ENCODE assay signal across 20 cellular contexts in genomic region chr10:123101844-123102243, GRCh38. TPM values are rescaled to one million over a fixed set of nuclear protein-coding genes. Genes with fewer than 3 reads are reported as not detected.
DNase-seq lines count a peak whose midpoint lies in the region; ATAC-seq, FAIRE-seq and TF ChIP-seq lines count a peak whose summit lies in the region.
"Had no signal": no experiment of that assay in that cellular context is flagged by ENCODE, and none has a peak within 500 bp of the region (broad histone marks: within the 10 kb centered on the region; RNA-seq: fewer than 3 reads in every experiment).

No MANE protein-coding gene starts in this region.

- H3K4me1 ChIP-seq in HepG2 (ENCODE audit: insufficient read depth, low read length) (no peaks in the 10 kb centered on the region), right lobe of liver (no peaks in the 10 kb centered on the region), endodermal cell (ENCODE audit: control insufficient read depth, insufficient read depth, low read length) (no peaks in the 10 kb centered on the region), small intestine (ENCODE audit: control insufficient read depth in 2 of 2, insufficient read depth in 1 of 2, low read depth in 1 of 2, low read length in 1 of 2) (no peaks in the 10 kb centered on the region)
- H3K4me1 ChIP-seq: HAP-1 had no signal

- H3K4me2 ChIP-seq in HepG2 (ENCODE audit: low read depth, low read length): no peak overlapping the region
- H3K4me2 ChIP-seq: BLaER1 had no signal

- peak; percentile 17 for TF ChIP-seq CTCF in HepG2 (CRISPR knock-in tag; IDR thresholded peaks at IDR 0.05)
- TF ChIP-seq CTCF in right lobe of liver (IDR thresholded peaks at IDR 0.05): no peak
- peak; percentile 25 for TF ChIP-seq CTCF in endodermal cell (conservative IDR thresholded peaks at IDR 0.05)

- no peak overlapping the region for H2AFZ ChIP-seq in HepG2 (ENCODE audit: low read length)

- TF ChIP-seq RAD21 in HepG2 (CRISPR knock-in tag; IDR thresholded peaks at IDR 0.05): no peak

- H3K9me3 ChIP-seq in HepG2 (ENCODE audit: low read length) (no peaks in the 10 kb centered on the region), right lobe of liver (no peaks in the 10 kb centered on the region), endodermal cell (ENCODE audit: control insufficient read depth, low read length) (no peaks in the 10 kb centered on the region), small intestine (ENCODE audit: control insufficient read depth, low read depth) (no peaks in the 10 kb centered on the region)
- H3K9me3 ChIP-seq: BLaER1, HAP-1 had no signal

- H3K36me3 Mint-ChIP-seq in endodermal cell (ENCODE audit: low read depth): no peaks in the 10 kb centered on the region
- H3K36me3 Mint-ChIP-seq in activated naive CD4-positive, alpha-beta T cell treated with anti-CD3 and anti-CD28 coated beads, Interleukin-2, amount 50 U/mL, for 72 hours: no peaks in the 10 kb centered on the region
- H3K36me3 Mint-ChIP-seq: CD14-positive monocyte; CD4-positive, alpha-beta memory T cell; IgD-negative memory B cell had no signal

- no peak for TF ChIP-seq POLR2A in HepG2 (IDR thresholded peaks at IDR 0.05; ENCODE audit: insufficient read depth in 1 of 2, low read depth in 2 of 2, low read length in 2 of 2)
- no peak for TF ChIP-seq POLR2A in right lobe of liver (IDR thresholded peaks at IDR 0.05)

- 29% methylated on average over 4 of the region's 7 CpGs for WGBS in HepG2 (ENCODE audit: low lambda C conversion rate)
- WGBS in right lobe of liver (ENCODE audit: insufficient coverage, low coverage, low lambda C conversion rate, missing lambda C conversion rate): 40% methylated on average over 1 of the region's 7 CpGs
- WGBS in endodermal cell (ENCODE audit: insufficient coverage in 1 of 2, insufficient read length in 1 of 2), 2 experiments: 89 to 90% methylated on average over 7 of the region's 7 CpGs
- 11 to 62% (median 37%) methylated on average over 7 of the region's 7 CpGs for WGBS in small intestine, 3 donors

- no peak for FAIRE-seq in HepG2 (lab: Jason Lieb, UNC)
- no peak for FAIRE-seq in small intestine (lab: Jason Lieb, UNC)

- no peaks in the 10 kb centered on the region for H3K4me1 Mint-ChIP-seq in endodermal cell
- H3K4me1 Mint-ChIP-seq: CD14-positive monocyte; CD4-positive, alpha-beta memory T cell; IgD-negative memory B cell had no signal

- H3K36me3 ChIP-seq in HepG2 (replicated peaks in 1 of 2; ENCODE audit: control insufficient read depth in 1 of 2, insufficient read depth in 2 of 2, low read length in 2 of 2): no peaks in the 10 kb centered on the region
- no peaks in the 10 kb centered on the region for H3K36me3 ChIP-seq in right lobe of liver
- H3K36me3 ChIP-seq in endodermal cell (ENCODE audit: control insufficient read depth, insufficient read depth, low read length): no peaks in the 10 kb centered on the region
- H3K36me3 ChIP-seq in small intestine (ENCODE audit: control insufficient read depth in 2 of 2, insufficient read depth in 2 of 2, low read length in 2 of 2): no peaks in the 10 kb centered on the region
- H3K36me3 ChIP-seq: BLaER1, HAP-1 had no signal

- CTCF ChIA-PET in HepG2 (lab: Yijun Ruan, JAX; ENCODE audit: low intra/inter-chr PET ratio, low total read pairs): no interaction called here

- H3K27ac ChIP-seq in HepG2 (ENCODE audit: extremely low read length, insufficient read depth, low read length): no peak overlapping the region
- H3K27ac ChIP-seq in right lobe of liver: no peak overlapping the region
- no peak overlapping the region for H3K27ac ChIP-seq in endodermal cell (ENCODE audit: low read depth, low read length)
- no peak overlapping the region for H3K27ac ChIP-seq in small intestine (ENCODE audit: low read depth in 1 of 2, low read length in 1 of 2)
- H3K27ac ChIP-seq: BLaER1, HL-60 had no signal

- intact Hi-C loops in HepG2 (cut with micrococcal nuclease; ENCODE audit: unreplicated experiment): no loop called here
- intact Hi-C loops in right lobe of liver (cut with DNase I): no loop called here

- ATAC-seq in HepG2: peak; percentile 47; the same call in 2 of the 3 replicates
- no peak for ATAC-seq in right lobe of liver
- ATAC-seq in HG02885 (IDR thresholded peaks at IDR 0.05; ENCODE audit: poor library complexity, unreplicated experiment): no peak
- no peak for ATAC-seq in activated naive CD4-positive, alpha-beta T cell treated with anti-CD3 and anti-CD28 coated beads, Interleukin-2, amount 50 U/mL, for 72 hours

- H3K27me3 ChIP-seq in HepG2 (ENCODE audit: control insufficient read depth in 1 of 2, insufficient read depth in 2 of 2, low read length in 2 of 2) (peaks cover 0 to 19% of the 10 kb centered on the region in 2 experiments; a peak in 3 of 5 replicates), right lobe of liver (no peaks in the 10 kb centered on the region), endodermal cell (ENCODE audit: control insufficient read depth, insufficient read depth, low read length, poor library complexity, severe bottlenecking) (no peaks in the 10 kb centered on the region), small intestine (ENCODE audit: control insufficient read depth in 2 of 2, insufficient read depth in 2 of 2, low read length in 2 of 2) (no peaks in the 10 kb centered on the region)
- H3K27me3 ChIP-seq: BLaER1 had no signal

- no peak overlapping the region for H3K27ac Mint-ChIP-seq in endodermal cell
- H3K27ac Mint-ChIP-seq in activated naive CD4-positive, alpha-beta T cell treated with anti-CD3 and anti-CD28 coated beads, Interleukin-2, amount 50 U/mL, for 72 hours: no peak overlapping the region
- H3K27ac Mint-ChIP-seq: CD14-positive monocyte; CD4-positive, alpha-beta memory T cell; IgD-negative memory B cell had no signal

- no peak overlapping the region for H3K9ac ChIP-seq in HepG2 (ENCODE audit: insufficient read depth, low read depth, low read length)
- no peak overlapping the region for H3K9ac ChIP-seq in endodermal cell (ENCODE audit: extremely low read depth, low read length, poor library complexity, severe bottlenecking)
- H3K9ac ChIP-seq: BLaER1 had no signal

- H3K27me3 Mint-ChIP-seq in endodermal cell (ENCODE audit: insufficient read depth): peaks cover 8% of the 10 kb centered on the region

- BruUV-seq in HepG2 (replicated peaks; lab: Mats Ljungman, UMichigan): no TSS peak

- H3K4me3 ChIP-seq in HepG2 (replicated peaks in 1 of 3; ENCODE audit: insufficient read depth in 1 of 3, low read depth in 2 of 3, low read length in 3 of 3): no peak overlapping the region
- no peak overlapping the region for H3K4me3 ChIP-seq in right lobe of liver
- H3K4me3 ChIP-seq in endodermal cell (ENCODE audit: low read length): no peak overlapping the region
- H3K4me3 ChIP-seq in small intestine (ENCODE audit: low read depth in 1 of 2, low read length in 2 of 2): no peak overlapping the region
- H3K4me3 ChIP-seq: BLaER1, HAP-1 had no signal

- no peaks in the 10 kb centered on the region for H4K20me1 ChIP-seq in HepG2 (ENCODE audit: insufficient read depth, low read length)
- H4K20me1 ChIP-seq: BLaER1 had no signal

- TF ChIP-seq EP300 in HepG2 (IDR thresholded peaks at IDR 0.05; ENCODE audit: low read depth in 2 of 2, low read length in 2 of 2) (no peak), HepG2 (CRISPR knock-in tag; IDR thresholded peaks at IDR 0.05; ENCODE audit: borderline replicate concordance) (no peak)

- peaks cover 2% of the 10 kb centered on the region for H3K9me3 Mint-ChIP-seq in endodermal cell
- H3K9me3 Mint-ChIP-seq in activated naive CD4-positive, alpha-beta T cell treated with anti-CD3 and anti-CD28 coated beads, Interleukin-2, amount 50 U/mL, for 72 hours: no peaks in the 10 kb centered on the region
- H3K9me3 Mint-ChIP-seq: CD4-positive, alpha-beta memory T cell had no signal

- POLR2A ChIA-PET in HepG2 (lab: Yijun Ruan, JAX): no interaction called here

- DNase-seq in HepG2 (ENCODE audit: low spot score): no peak
- no peak for DNase-seq in right lobe of liver
- DNase-seq in endodermal cell: no peak
- DNase-seq in small intestine: peak; percentile 49
- DNase-seq in activated naive CD4-positive, alpha-beta T cell treated with anti-CD3 and anti-CD28 coated beads, Interleukin-2, amount 50 U/mL, for 72 hours (ENCODE audit: low spot score in 2 of 2): no peak
- no peak for DNase-seq in LoVo (ENCODE audit: low spot score)
- DNase-seq: 8988T; CD4-positive, alpha-beta memory T cell; DMS79; GDM1; GOT3 had no signal

- no peaks in the 10 kb centered on the region for H3K79me2 ChIP-seq in HepG2 (ENCODE audit: insufficient read depth, low read length)

- H3K4me3 Mint-ChIP-seq in endodermal cell: no peak overlapping the region
- H3K4me3 Mint-ChIP-seq: CD14-positive monocyte; CD4-positive, alpha-beta memory T cell; IgD-negative memory B cell had no signal

- in situ Hi-C loops in HepG2 (cut with HindIII; ENCODE audit: extremely low pct_ligation_motif_present, low pct_unique_long_range_greater_than_20kb): no loop called here

RNA-seq across cellular contexts. Expression of gene HMX3, which starts 33.9 kb away (rescaled TPM):
- not detected in 2 replicates for total RNA-seq in HepG2 (2016; rRNA removed; fragmentation: Illumina TruSeq; extraction: Trizol)
- total RNA-seq in HepG2 (2016; cell fraction: cytosol; rRNA removed; fragmentation: Illumina TruSeq; extraction: Trizol; ENCODE audit: low read depth): not detected in 2 replicates
- total RNA-seq in HepG2 (2016; cell fraction: insoluble cytoplasmic fraction; rRNA removed; fragmentation: Illumina TruSeq; extraction: Trizol): not detected in 2 replicates
- total RNA-seq in HepG2 (2016; cell fraction: membrane; rRNA removed; fragmentation: Illumina TruSeq; extraction: Trizol): not detected in 2 replicates
- not detected in 2 replicates for total RNA-seq in HepG2 (2016; cell fraction: nucleus; rRNA removed; fragmentation: Illumina TruSeq; extraction: Trizol)
- polyA plus RNA-seq in HepG2 (2011; rRNA removed): not detected in 2 replicates
- polyA plus RNA-seq in HepG2 (2011; cell fraction: cytosol; rRNA removed): not detected in 2 replicates
- polyA plus RNA-seq in HepG2 (2011; cell fraction: nucleus; rRNA removed): not detected in 2 replicates
- polyA plus RNA-seq in HepG2 (2012): not detected in 2 replicates
- polyA plus RNA-seq in HepG2 (2016; cell fraction: cytosol; fragmentation: Illumina TruSeq; extraction: Trizol; ENCODE audit: low read depth): not detected in 2 replicates
- not detected in 2 replicates for polyA plus RNA-seq in HepG2 (2016; cell fraction: insoluble cytoplasmic fraction; fragmentation: Illumina TruSeq; extraction: Trizol; ENCODE audit: low read depth)
- not detected in 2 replicates for polyA plus RNA-seq in HepG2 (2016; cell fraction: membrane; fragmentation: Illumina TruSeq; extraction: Trizol; ENCODE audit: low read depth)
- not detected in 2 replicates for polyA plus RNA-seq in HepG2 (2016; cell fraction: nucleus; fragmentation: Illumina TruSeq; extraction: Trizol; ENCODE audit: insufficient read depth, low read depth)
- polyA minus RNA-seq in HepG2 (2011; rRNA and poly(A)+ RNA removed; ENCODE audit: low replicate concordance): not detected in 2 replicates
- polyA minus RNA-seq in HepG2 (2011; cell fraction: cytosol; rRNA and poly(A)+ RNA removed): not detected in 2 replicates
- polyA minus RNA-seq in HepG2 (2011; cell fraction: nucleus; rRNA and poly(A)+ RNA removed): not detected in 2 replicates
- not detected for total RNA-seq in right lobe of liver
- not detected for total RNA-seq in endodermal cell
- polyA plus RNA-seq in endodermal cell (2013, experiment 1 of 2): not detected
- not detected for polyA plus RNA-seq in endodermal cell (2013, experiment 2 of 2)
- under 1 TPM in 1 of 3 donors, not detected in 2; 0.51 TPM for polyA plus RNA-seq in small intestine
- total RNA-seq in activated naive CD4-positive, alpha-beta T cell treated with anti-CD3 and anti-CD28 coated beads, Interleukin-2, amount 50 U/mL, for 72 hours: under 1 TPM in 1 of 2 donors, not detected in 1; 0.20 TPM
- total RNA-seq: CD4-positive, alpha-beta memory T cell; HT1080 had no signal
- polyA plus RNA-seq: AG04450; CD14-positive monocyte; CD4-positive, alpha-beta memory T cell; IgD-negative memory B cell had no signal

RNA-seq across cellular contexts. Expression of gene HMX2, which starts 46.1 kb away (rescaled TPM):
- not detected in 2 replicates for total RNA-seq in HepG2 (2016; rRNA removed; fragmentation: Illumina TruSeq; extraction: Trizol)
- total RNA-seq in HepG2 (2016; cell fraction: cytosol; rRNA removed; fragmentation: Illumina TruSeq; extraction: Trizol; ENCODE audit: low read depth): not detected in 2 replicates
- not detected in 2 replicates for total RNA-seq in HepG2 (2016; cell fraction: insoluble cytoplasmic fraction; rRNA removed; fragmentation: Illumina TruSeq; extraction: Trizol)
- not detected in 2 replicates for total RNA-seq in HepG2 (2016; cell fraction: membrane; rRNA removed; fragmentation: Illumina TruSeq; extraction: Trizol)
- total RNA-seq in HepG2 (2016; cell fraction: nucleus; rRNA removed; fragmentation: Illumina TruSeq; extraction: Trizol): not detected in 2 replicates
- polyA plus RNA-seq in HepG2 (2011; rRNA removed): not detected in 2 replicates
- 0.04 TPM in 1 of 2 replicates, not detected in the other for polyA plus RNA-seq in HepG2 (2011; cell fraction: cytosol; rRNA removed)
- polyA plus RNA-seq in HepG2 (2011; cell fraction: nucleus; rRNA removed): not detected in 2 replicates
- not detected in 2 replicates for polyA plus RNA-seq in HepG2 (2012)
- not detected in 2 replicates for polyA plus RNA-seq in HepG2 (2016; cell fraction: cytosol; fragmentation: Illumina TruSeq; extraction: Trizol; ENCODE audit: low read depth)
- not detected in 2 replicates for polyA plus RNA-seq in HepG2 (2016; cell fraction: insoluble cytoplasmic fraction; fragmentation: Illumina TruSeq; extraction: Trizol; ENCODE audit: low read depth)
- polyA plus RNA-seq in HepG2 (2016; cell fraction: membrane; fragmentation: Illumina TruSeq; extraction: Trizol; ENCODE audit: low read depth): not detected in 2 replicates
- polyA plus RNA-seq in HepG2 (2016; cell fraction: nucleus; fragmentation: Illumina TruSeq; extraction: Trizol; ENCODE audit: insufficient read depth, low read depth): not detected in 2 replicates
- 0.14 TPM in 1 of 2 replicates, not detected in the other for polyA minus RNA-seq in HepG2 (2011; rRNA and poly(A)+ RNA removed; ENCODE audit: low replicate concordance)
- not detected in 2 replicates for polyA minus RNA-seq in HepG2 (2011; cell fraction: cytosol; rRNA and poly(A)+ RNA removed)
- not detected in 2 replicates for polyA minus RNA-seq in HepG2 (2011; cell fraction: nucleus; rRNA and poly(A)+ RNA removed)
- not detected for total RNA-seq in right lobe of liver
- total RNA-seq in endodermal cell: not detected
- 0.21 TPM for polyA plus RNA-seq in endodermal cell (2013, experiment 1 of 2)
- polyA plus RNA-seq in endodermal cell (2013, experiment 2 of 2): not detected
- polyA plus RNA-seq in small intestine: under 1 TPM in 1 of 3 donors, not detected in 2; 0.48 TPM
- under 1 TPM; 0.18 to 0.60 TPM for total RNA-seq in activated naive CD4-positive, alpha-beta T cell treated with anti-CD3 and anti-CD28 coated beads, Interleukin-2, amount 50 U/mL, for 72 hours
- total RNA-seq: A673; CD4-positive, alpha-beta memory T cell had no signal
- polyA plus RNA-seq: AG04450; CD14-positive monocyte; CD4-positive, alpha-beta memory T cell; IgD-negative memory B cell had no signal

RNA-seq across cellular contexts. Expression of gene BUB3, which starts 52.4 kb away (rescaled TPM):
- total RNA-seq in HepG2 (2016; rRNA removed; fragmentation: Illumina TruSeq; extraction: Trizol) (174 and 230 TPM in 2 replicates), right lobe of liver (10 to 100 TPM; 24.1 to 50.9 (median 31.2) TPM), endodermal cell (100 to 1,000 TPM; 113 to 130 TPM)
- 42.5 and 51.9 TPM in 2 replicates for total RNA-seq in HepG2 (2016; cell fraction: cytosol; rRNA removed; fragmentation: Illumina TruSeq; extraction: Trizol; ENCODE audit: low read depth)
- 170 and 239 TPM in 2 replicates for total RNA-seq in HepG2 (2016; cell fraction: insoluble cytoplasmic fraction; rRNA removed; fragmentation: Illumina TruSeq; extraction: Trizol)
- 74.0 and 86.8 TPM in 2 replicates for total RNA-seq in HepG2 (2016; cell fraction: membrane; rRNA removed; fragmentation: Illumina TruSeq; extraction: Trizol)
- 91.7 and 115 TPM in 2 replicates for total RNA-seq in HepG2 (2016; cell fraction: nucleus; rRNA removed; fragmentation: Illumina TruSeq; extraction: Trizol)
- polyA plus RNA-seq in HepG2 (2011; rRNA removed) (184 and 188 TPM in 2 replicates), small intestine (10 to 100 TPM; 37.6 to 74.9 (median 52.8) TPM)
- polyA plus RNA-seq in HepG2 (2011; cell fraction: cytosol; rRNA removed): 121 and 143 TPM in 2 replicates
- polyA plus RNA-seq in HepG2 (2011; cell fraction: nucleus; rRNA removed): 242 and 278 TPM in 2 replicates
- polyA plus RNA-seq in HepG2 (2012): 109 and 119 TPM in 2 replicates
- polyA plus RNA-seq in HepG2 (2016; cell fraction: cytosol; fragmentation: Illumina TruSeq; extraction: Trizol; ENCODE audit: low read depth): 36.9 and 37.0 TPM in 2 replicates
- polyA plus RNA-seq in HepG2 (2016; cell fraction: insoluble cytoplasmic fraction; fragmentation: Illumina TruSeq; extraction: Trizol; ENCODE audit: low read depth): 215 and 216 TPM in 2 replicates
- polyA plus RNA-seq in HepG2 (2016; cell fraction: membrane; fragmentation: Illumina TruSeq; extraction: Trizol; ENCODE audit: low read depth): 40.5 and 49.2 TPM in 2 replicates
- polyA plus RNA-seq in HepG2 (2016; cell fraction: nucleus; fragmentation: Illumina TruSeq; extraction: Trizol; ENCODE audit: insufficient read depth, low read depth): 127 and 140 TPM in 2 replicates
- 444 and 777 TPM in 2 replicates for polyA minus RNA-seq in HepG2 (2011; rRNA and poly(A)+ RNA removed; ENCODE audit: low replicate concordance)
- polyA minus RNA-seq in HepG2 (2011; cell fraction: cytosol; rRNA and poly(A)+ RNA removed): 107 and 129 TPM in 2 replicates
- polyA minus RNA-seq in HepG2 (2011; cell fraction: nucleus; rRNA and poly(A)+ RNA removed): 163 and 164 TPM in 2 replicates
- 169 TPM for polyA plus RNA-seq in endodermal cell (2013, experiment 1 of 2)
- 153 TPM for polyA plus RNA-seq in endodermal cell (2013, experiment 2 of 2)
- total RNA-seq in activated naive CD4-positive, alpha-beta T cell treated with anti-CD3 and anti-CD28 coated beads, Interleukin-2, amount 50 U/mL, for 72 hours: 100 to 1,000 TPM; 215 to 332 TPM

Comparison
In these comparisons a context has a peak if more than half of its experiments do, and no peak if none do; other contexts are left out.
1. CTCF ChIP-seq: peak in HepG2 (single experiment) and endodermal cell (single experiment); none in right lobe of liver (0 of 4).